1 cellular context compared by ENCODE assay signal in genomic region chr6:150998992-150999975, GRCh38.
TF ChIP-seq lines count a peak whose summit lies in the region.

No MANE protein-coding gene starts in this region.

TF ChIP-seq in IMR-90, 13 proteins besides CTCF, POLR2A, EP300 and RAD21 (continued from another document):
- TF ChIP-seq RFX5 (IDR thresholded peaks at IDR 0.05; ENCODE audit: low read depth, low read length) = no peak
